1 cellular context compared by ENCODE assay signal in the genomic region with DNA sequence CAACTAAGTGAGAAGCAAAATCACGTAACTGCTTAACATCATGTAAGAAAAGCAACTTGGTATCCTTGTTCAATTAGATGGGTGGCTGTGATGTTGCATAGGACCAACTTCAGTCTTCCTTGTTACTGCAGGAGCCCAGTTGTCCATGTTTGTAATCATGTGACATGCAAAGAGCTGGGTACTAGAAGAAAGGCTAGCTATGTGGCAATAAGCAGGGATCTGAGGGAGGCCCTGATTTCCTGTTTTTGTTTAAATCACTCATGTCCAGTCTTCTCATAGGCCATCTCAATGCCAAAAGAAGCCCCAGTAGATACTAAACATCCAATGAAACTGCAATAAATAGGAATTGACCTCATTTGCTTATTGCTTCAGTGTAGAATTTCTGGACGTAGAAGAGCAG.
TF ChIP-seq lines count a peak whose summit lies in the region.

No MANE protein-coding gene starts in this region.

TF ChIP-seq in GM23338, 12 proteins besides CTCF, POLR2A, EP300 and RAD21 (continued from another document):
- TF ChIP-seq, protein P1, sequence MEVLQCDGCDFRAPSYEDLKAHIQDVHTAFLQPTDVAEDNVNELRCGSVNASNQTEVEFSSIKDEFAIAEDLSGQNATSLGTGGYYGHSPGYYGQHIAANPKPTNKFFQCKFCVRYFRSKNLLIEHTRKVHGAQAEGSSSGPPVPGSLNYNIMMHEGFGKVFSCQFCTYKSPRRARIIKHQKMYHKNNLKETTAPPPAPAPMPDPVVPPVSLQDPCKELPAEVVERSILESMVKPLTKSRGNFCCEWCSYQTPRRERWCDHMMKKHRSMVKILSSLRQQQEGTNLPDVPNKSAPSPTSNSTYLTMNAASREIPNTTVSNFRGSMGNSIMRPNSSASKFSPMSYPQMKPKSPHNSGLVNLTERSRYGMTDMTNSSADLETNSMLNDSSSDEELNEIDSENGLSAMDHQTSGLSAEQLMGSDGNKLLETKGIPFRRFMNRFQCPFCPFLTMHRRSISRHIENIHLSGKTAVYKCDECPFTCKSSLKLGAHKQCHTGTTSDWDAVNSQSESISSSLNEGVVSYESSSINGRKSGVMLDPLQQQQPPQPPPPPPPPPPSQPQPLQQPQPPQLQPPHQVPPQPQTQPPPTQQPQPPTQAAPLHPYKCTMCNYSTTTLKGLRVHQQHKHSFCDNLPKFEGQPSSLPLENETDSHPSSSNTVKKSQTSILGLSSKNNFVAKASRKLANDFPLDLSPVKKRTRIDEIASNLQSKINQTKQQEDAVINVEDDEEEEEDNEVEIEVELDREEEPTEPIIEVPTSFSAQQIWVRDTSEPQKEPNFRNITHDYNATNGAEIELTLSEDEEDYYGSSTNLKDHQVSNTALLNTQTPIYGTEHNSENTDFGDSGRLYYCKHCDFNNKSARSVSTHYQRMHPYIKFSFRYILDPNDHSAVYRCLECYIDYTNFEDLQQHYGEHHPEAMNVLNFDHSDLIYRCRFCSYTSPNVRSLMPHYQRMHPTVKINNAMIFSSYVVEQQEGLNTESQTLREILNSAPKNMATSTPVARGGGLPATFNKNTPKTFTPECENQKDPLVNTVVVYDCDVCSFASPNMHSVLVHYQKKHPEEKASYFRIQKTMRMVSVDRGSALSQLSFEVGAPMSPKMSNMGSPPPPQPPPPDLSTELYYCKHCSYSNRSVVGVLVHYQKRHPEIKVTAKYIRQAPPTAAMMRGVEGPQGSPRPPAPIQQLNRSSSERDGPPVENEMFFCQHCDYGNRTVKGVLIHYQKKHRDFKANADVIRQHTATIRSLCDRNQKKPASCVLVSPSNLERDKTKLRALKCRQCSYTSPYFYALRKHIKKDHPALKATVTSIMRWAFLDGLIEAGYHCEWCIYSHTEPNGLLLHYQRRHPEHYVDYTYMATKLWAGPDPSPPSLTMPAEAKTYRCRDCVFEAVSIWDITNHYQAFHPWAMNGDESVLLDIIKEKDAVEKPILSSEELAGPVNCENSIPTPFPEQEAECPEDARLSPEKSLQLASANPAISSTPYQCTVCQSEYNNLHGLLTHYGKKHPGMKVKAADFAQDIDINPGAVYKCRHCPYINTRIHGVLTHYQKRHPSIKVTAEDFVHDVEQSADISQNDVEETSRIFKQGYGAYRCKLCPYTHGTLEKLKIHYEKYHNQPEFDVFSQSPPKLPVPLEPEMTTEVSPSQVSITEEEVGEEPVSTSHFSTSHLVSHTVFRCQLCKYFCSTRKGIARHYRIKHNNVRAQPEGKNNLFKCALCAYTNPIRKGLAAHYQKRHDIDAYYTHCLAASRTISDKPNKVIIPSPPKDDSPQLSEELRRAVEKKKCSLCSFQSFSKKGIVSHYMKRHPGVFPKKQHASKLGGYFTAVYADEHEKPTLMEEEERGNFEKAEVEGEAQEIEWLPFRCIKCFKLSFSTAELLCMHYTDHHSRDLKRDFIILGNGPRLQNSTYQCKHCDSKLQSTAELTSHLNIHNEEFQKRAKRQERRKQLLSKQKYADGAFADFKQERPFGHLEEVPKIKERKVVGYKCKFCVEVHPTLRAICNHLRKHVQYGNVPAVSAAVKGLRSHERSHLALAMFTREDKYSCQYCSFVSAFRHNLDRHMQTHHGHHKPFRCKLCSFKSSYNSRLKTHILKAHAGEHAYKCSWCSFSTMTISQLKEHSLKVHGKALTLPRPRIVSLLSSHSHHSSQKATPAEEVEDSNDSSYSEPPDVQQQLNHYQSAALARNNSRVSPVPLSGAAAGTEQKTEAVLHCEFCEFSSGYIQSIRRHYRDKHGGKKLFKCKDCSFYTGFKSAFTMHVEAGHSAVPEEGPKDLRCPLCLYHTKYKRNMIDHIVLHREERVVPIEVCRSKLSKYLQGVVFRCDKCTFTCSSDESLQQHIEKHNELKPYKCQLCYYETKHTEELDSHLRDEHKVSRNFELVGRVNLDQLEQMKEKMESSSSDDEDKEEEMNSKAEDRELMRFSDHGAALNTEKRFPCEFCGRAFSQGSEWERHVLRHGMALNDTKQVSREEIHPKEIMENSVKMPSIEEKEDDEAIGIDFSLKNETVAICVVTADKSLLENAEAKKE (CRISPR knock-in tag; IDR thresholded peaks at IDR 0.05): no peak
- TF ChIP-seq ZNF114 (CRISPR knock-in tag; IDR thresholded peaks at IDR 0.05) (no peak), CREB1 (CRISPR knock-in tag; IDR thresholded peaks at IDR 0.05; ENCODE audit: low read depth) (no peak), ZNF331 (CRISPR knock-in tag; IDR thresholded peaks at IDR 0.05; ENCODE audit: low read depth) (no peak), EZH2phosphoT487 (IDR thresholded peaks at IDR 0.05; ENCODE audit: unreplicated experiment) (no peak), POLR2AphosphoS5 (IDR thresholded peaks at IDR 0.05; ENCODE audit: low read depth) (no peak), EZH2 (IDR thresholded peaks at IDR 0.05; ENCODE audit: low read depth, unreplicated experiment) (no peak), STAT1 (IDR thresholded peaks at IDR 0.05; ENCODE audit: unreplicated experiment) (no peak)
- TF ChIP-seq, protein P2, sequence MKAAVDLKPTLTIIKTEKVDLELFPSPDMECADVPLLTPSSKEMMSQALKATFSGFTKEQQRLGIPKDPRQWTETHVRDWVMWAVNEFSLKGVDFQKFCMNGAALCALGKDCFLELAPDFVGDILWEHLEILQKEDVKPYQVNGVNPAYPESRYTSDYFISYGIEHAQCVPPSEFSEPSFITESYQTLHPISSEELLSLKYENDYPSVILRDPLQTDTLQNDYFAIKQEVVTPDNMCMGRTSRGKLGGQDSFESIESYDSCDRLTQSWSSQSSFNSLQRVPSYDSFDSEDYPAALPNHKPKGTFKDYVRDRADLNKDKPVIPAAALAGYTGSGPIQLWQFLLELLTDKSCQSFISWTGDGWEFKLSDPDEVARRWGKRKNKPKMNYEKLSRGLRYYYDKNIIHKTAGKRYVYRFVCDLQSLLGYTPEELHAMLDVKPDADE (IDR thresholded peaks at IDR 0.05): no peak
